Comparison of ENCODE assay signal across 1 cellular context in the genomic region with DNA sequence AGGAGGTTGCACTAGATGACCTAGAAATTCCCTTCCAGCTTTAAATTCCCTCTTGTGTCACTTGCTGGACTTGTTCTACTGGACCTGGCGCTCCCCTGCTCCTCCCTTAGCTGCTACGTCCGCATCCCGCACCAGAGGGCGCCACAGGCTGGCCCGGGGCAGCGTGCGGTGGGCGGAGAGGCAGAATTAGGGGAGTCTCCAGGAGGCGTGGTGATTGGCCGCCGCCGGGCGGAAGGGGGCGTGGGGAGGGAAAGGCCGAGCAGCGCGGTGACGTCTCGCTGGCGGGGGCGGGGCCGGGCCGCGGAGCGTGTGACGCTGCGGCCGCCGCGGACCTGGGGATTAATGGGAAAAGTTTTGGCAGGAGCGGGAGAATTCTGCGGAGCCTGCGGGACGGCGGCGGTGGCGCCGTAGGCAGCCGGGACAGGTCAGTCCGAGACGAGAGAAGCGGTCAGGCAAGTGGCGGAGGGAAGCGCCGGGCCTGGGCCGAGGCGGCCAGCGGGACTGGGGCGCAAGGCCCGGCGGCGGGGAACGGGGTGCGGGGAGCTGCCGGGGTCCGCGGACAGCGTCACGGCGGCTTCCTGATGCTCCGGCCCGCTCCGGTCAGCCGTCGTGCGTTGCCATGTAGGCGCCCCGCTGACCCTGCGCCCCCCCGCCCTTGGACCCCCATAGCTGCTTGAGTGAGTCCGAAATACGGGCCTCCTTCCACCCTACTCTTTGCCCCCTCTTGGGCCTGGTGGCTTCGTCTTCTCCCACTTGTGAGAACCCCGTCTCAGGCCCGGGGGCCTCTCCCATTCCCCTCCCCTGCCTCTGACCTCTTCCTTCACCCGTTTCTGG.
TF ChIP-seq lines count a peak whose summit lies in the region.

Gene PPARD (plus strand): TSS at position 301 of the 834 bp plus-strand sequence. CDS start 68,530 bp downstream, outside the sequence.

TF ChIP-seq in HepG2, 621 proteins besides CTCF, POLR2A, EP300 and RAD21 (continued from another document and continues in another):
- TF ChIP-seq POLR2AphosphoS2 (IDR thresholded peaks at IDR 0.05; ENCODE audit: low read depth, low read length) = no peak
- TF ChIP-seq AKNA (CRISPR knock-in tag; IDR thresholded peaks at IDR 0.05; ENCODE audit: borderline replicate concordance) = no peak
- no peak; the same call in 1 of the 2 replicates for TF ChIP-seq ZNF646 (CRISPR knock-in tag; IDR thresholded peaks at IDR 0.05)
- TF ChIP-seq PCBP2 (optimal IDR thresholded peaks at IDR 0.05; ENCODE audit: low read depth, low read length, poor library complexity, severe bottlenecking) = no peak
- peak; percentile 75; the same call in 1 of the 2 replicates for TF ChIP-seq ZNF205 (CRISPR knock-in tag; IDR thresholded peaks at IDR 0.05)
- no peak for TF ChIP-seq ZNF296 (CRISPR knock-in tag; conservative IDR thresholded peaks at IDR 0.05)
- peak; percentile 74; the same call in 1 of the 2 replicates for TF ChIP-seq PITX1 (CRISPR knock-in tag; IDR thresholded peaks at IDR 0.05)
- peak; percentile 85 for TF ChIP-seq ZFY (CRISPR knock-in tag; IDR thresholded peaks at IDR 0.05)
- TF ChIP-seq PTBP1 (IDR thresholded peaks at IDR 0.05; ENCODE audit: low read depth, low read length, poor library complexity, severe bottlenecking) = no peak
- peak; percentile 81; the same call in 1 of the 2 replicates for TF ChIP-seq PHF21A (CRISPR knock-in tag; IDR thresholded peaks at IDR 0.05)
- no peak for TF ChIP-seq ZNF180 (CRISPR knock-in tag; IDR thresholded peaks at IDR 0.05; ENCODE audit: borderline replicate concordance, low read depth)
- TF ChIP-seq SNAPC2 (CRISPR knock-in tag; IDR thresholded peaks at IDR 0.05) = peak; percentile 88
- TF ChIP-seq, protein P1, sequence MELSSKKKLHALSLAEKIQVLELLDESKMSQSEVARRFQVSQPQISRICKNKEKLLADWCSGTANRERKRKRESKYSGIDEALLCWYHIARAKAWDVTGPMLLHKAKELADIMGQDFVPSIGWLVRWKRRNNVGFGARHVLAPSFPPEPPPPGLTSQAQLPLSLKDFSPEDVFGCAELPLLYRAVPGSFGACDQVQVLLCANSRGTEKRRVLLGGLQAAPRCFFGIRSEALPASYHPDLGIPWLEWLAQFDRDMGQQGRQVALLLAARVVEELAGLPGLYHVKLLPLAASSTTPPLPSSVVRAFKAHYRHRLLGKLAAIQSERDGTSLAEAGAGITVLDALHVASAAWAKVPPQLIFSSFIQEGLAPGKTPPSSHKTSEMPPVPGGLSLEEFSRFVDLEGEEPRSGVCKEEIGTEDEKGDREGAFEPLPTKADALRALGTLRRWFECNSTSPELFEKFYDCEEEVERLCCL (CRISPR knock-in tag; IDR thresholded peaks at IDR 0.05; ENCODE audit: borderline replicate concordance) = no peak
- TF ChIP-seq ZNF75D (CRISPR knock-in tag; IDR thresholded peaks at IDR 0.05; ENCODE audit: borderline replicate concordance) = no peak
- TF ChIP-seq ZNF367 (CRISPR knock-in tag; IDR thresholded peaks at IDR 0.05; ENCODE audit: borderline replicate concordance) = no peak
- TF ChIP-seq SYNCRIP (IDR thresholded peaks at IDR 0.05; ENCODE audit: insufficient read depth, low read depth, low read length) = no peak
- TF ChIP-seq RARA (CRISPR knock-in tag; IDR thresholded peaks at IDR 0.05) = peak; percentile 57
- peak; percentile 66; the same call in 1 of the 2 replicates for TF ChIP-seq ZNF609 (CRISPR knock-in tag; IDR thresholded peaks at IDR 0.05; ENCODE audit: borderline replicate concordance)
- no peak for TF ChIP-seq ZFP62 (CRISPR knock-in tag; IDR thresholded peaks at IDR 0.05)
- TF ChIP-seq ZNF83 (CRISPR knock-in tag; IDR thresholded peaks at IDR 0.05; ENCODE audit: borderline replicate concordance) = no peak
- no peak for TF ChIP-seq SETDB1 (CRISPR knock-in tag; IDR thresholded peaks at IDR 0.05; ENCODE audit: borderline replicate concordance)
- TF ChIP-seq KDM3A (CRISPR knock-in tag; IDR thresholded peaks at IDR 0.05; ENCODE audit: low read depth) = peak; percentile 88
- TF ChIP-seq STAT5B (CRISPR knock-in tag; IDR thresholded peaks at IDR 0.05) = no peak; the same call in 1 of the 2 replicates
- no peak; the same call in 1 of the 2 replicates for TF ChIP-seq ZNF460 (CRISPR knock-in tag; IDR thresholded peaks at IDR 0.05; ENCODE audit: borderline replicate concordance)
- no peak for TF ChIP-seq ZNF354B (CRISPR knock-in tag; IDR thresholded peaks at IDR 0.05)
- peak; percentile 76; the same call in 1 of the 2 replicates for TF ChIP-seq HES4 (CRISPR knock-in tag; IDR thresholded peaks at IDR 0.05; ENCODE audit: borderline replicate concordance)
- TF ChIP-seq ZNF773 (CRISPR knock-in tag; IDR thresholded peaks at IDR 0.05; ENCODE audit: borderline replicate concordance) = 0 out of 2 replicates have a peak, but pooled peaks have one; percentile 10
- no peak for TF ChIP-seq ZNF484 (CRISPR knock-in tag; IDR thresholded peaks at IDR 0.05; ENCODE audit: borderline replicate concordance, low read depth)
- TF ChIP-seq IRF2 (CRISPR knock-in tag; IDR thresholded peaks at IDR 0.05) = peak; percentile 96
- peak; percentile 27; the same call in 1 of the 2 replicates for TF ChIP-seq ZBTB21 (CRISPR knock-in tag; IDR thresholded peaks at IDR 0.05)
- peak; percentile 84 for TF ChIP-seq PHF8 (CRISPR knock-in tag; IDR thresholded peaks at IDR 0.05)
- no peak for TF ChIP-seq ZKSCAN5 (CRISPR knock-in tag; IDR thresholded peaks at IDR 0.05)
- TF ChIP-seq TBP (CRISPR knock-in tag; IDR thresholded peaks at IDR 0.05) = no peak
- TF ChIP-seq, protein P2, sequence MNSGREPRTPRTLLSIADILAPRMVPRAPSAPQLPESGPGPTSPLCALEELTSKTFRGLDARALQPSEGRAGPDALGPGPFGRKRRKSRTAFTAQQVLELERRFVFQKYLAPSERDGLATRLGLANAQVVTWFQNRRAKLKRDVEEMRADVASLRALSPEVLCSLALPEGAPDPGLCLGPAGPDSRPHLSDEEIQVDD (CRISPR knock-in tag; IDR thresholded peaks at IDR 0.05; ENCODE audit: borderline replicate concordance) = no peak
- TF ChIP-seq FOXC1 (CRISPR knock-in tag; IDR thresholded peaks at IDR 0.05; ENCODE audit: borderline replicate concordance) = no peak; the same call in 1 of the 2 replicates
- TF ChIP-seq TEF (CRISPR knock-in tag; IDR thresholded peaks at IDR 0.05) = no peak
- no peak for TF ChIP-seq ZBTB1 (CRISPR knock-in tag; IDR thresholded peaks at IDR 0.05; ENCODE audit: borderline replicate concordance)
